ENCODE assay signal across 16 cellular contexts in genomic region chr5:63456279-63456678, GRCh38.
"Had no signal": no experiment of that assay in that cellular context is flagged by ENCODE, and none has a peak within 500 bp of the region (broad histone marks: within the 10 kb centered on the region; RNA-seq: fewer than 3 reads in every experiment).

No MANE protein-coding gene starts in this region.

- ATAC-seq: activated CD8-positive, alpha-beta memory T cell treated with anti-CD3 and anti-CD28 coated beads, Interleukin-2, amount 10 ng/mL, durations not matched to agents 7 days and 5 days; left ventricle myocardium superior; right cardiac atrium; T-cell; WTC11 had no signal

- H3K4me3 ChIP-seq: esophagus muscularis mucosa, neural progenitor cell, prostate gland, skin epidermis, tibial nerve, vagina had no signal

- DNase-seq: activated CD4-positive, alpha-beta memory T cell treated with anti-CD3 and anti-CD28 coated beads, Interleukin-2, amount 10 ng/mL, durations not matched to agents 7 days and 5 days; activated CD4-positive, alpha-beta T cell treated with anti-CD3 and anti-CD28 coated beads for 48 hours; activated CD8-positive, alpha-beta memory T cell treated with anti-CD3 and anti-CD28 coated beads, Interleukin-2, amount 10 ng/mL, durations not matched to agents 7 days and 5 days; effector CD4-positive, alpha-beta T cell; hippocampal formation; left ventricle myocardium superior; naive B cell; right cardiac atrium; T-cell had no signal
